ENCODE assay signal across 15 cellular contexts in the genomic region with DNA sequence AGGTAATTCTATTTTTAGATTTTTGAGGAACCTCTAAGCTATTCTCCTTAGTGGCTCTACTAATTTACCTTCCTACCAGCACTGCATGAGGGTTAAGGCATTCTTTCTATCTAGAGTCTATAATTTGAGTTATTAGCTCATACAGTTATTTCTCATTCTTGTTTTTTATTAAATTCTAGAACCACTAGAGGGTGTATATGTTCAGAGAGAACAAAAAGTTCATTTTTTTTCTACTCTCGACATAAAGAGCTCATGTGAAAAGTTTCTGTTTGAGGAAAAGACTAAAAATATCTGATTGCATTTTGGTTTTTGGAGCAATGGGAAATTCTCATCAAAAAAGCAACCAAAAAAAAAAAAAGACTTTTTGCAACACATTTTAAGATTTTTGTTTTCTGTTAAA. TPM values are rescaled to one million over a fixed set of nuclear protein-coding genes. Genes with fewer than 3 reads are reported as not detected.
A peak's percentile ranks its signal among the peaks of the same experiment; 100 is the strongest.
DNase-seq lines count a peak whose midpoint lies in the region; ATAC-seq and TF ChIP-seq lines count a peak whose summit lies in the region.
"Had no signal": no experiment of that assay in that cellular context is flagged by ENCODE, and none has a peak within 500 bp of the region (broad histone marks: within the 10 kb centered on the region; RNA-seq: fewer than 3 reads in every experiment).

No MANE protein-coding gene starts in this region.

- no peak overlapping the region for H2AFZ ChIP-seq in GM23338

- no peaks in the 10 kb centered on the region for H3K27me3 ChIP-seq in brain microvascular endothelial cell (replicated peaks)
- H3K27me3 ChIP-seq in GM23338 (ENCODE audit: insufficient read depth), result no peaks in the 10 kb centered on the region
- H3K27me3 ChIP-seq: adrenal gland, BLaER1, tibial nerve had no signal

- no peaks in the 10 kb centered on the region for H3K4me1 Mint-ChIP-seq in GM23338

- H3K4me2 ChIP-seq in GM23338, result no peak overlapping the region
- H3K4me2 ChIP-seq: BLaER1 had no signal

- no peaks in the 10 kb centered on the region; the same call in 1 of the 2 replicates for H3K9me2 ChIP-seq in GM23338 (ENCODE audit: insufficient read depth)

- H3K9me3 Mint-ChIP-seq in GM23338, result no peaks in the 10 kb centered on the region

- peak; percentile 6; the same call in 1 of the 2 replicates for TF ChIP-seq RAD21 in Ishikawa (IDR thresholded peaks at IDR 0.05; ENCODE audit: low read depth)

- no peaks in the 10 kb centered on the region for H4K20me1 ChIP-seq in GM23338 (replicated peaks; ENCODE audit: insufficient read depth)
- H4K20me1 ChIP-seq: BLaER1 had no signal

- TF ChIP-seq CTCF in brain microvascular endothelial cell (IDR thresholded peaks at IDR 0.05; ENCODE audit: low read depth, low read length, missing control alignments) (peak; percentile 9), GM23338 (conservative IDR thresholded peaks at IDR 0.05; ENCODE audit: low read depth in 2 of 2) (peak in 1 of 2 experiments; percentile 11; a peak in 1 of 4 replicates)

- H3K36me3 ChIP-seq in brain microvascular endothelial cell (replicated peaks), result no peaks in the 10 kb centered on the region
- no peaks in the 10 kb centered on the region for H3K36me3 ChIP-seq in GM23338 (ENCODE audit: insufficient read depth)
- H3K36me3 ChIP-seq: adrenal gland, BLaER1, prostate gland, tibial nerve had no signal

- no peak overlapping the region for H3K27ac ChIP-seq in brain microvascular endothelial cell
- H3K27ac ChIP-seq in GM23338 (ENCODE audit: low read depth), result no peak overlapping the region
- H3K27ac ChIP-seq: adrenal gland, BLaER1, prostate gland, tibial nerve had no signal

- no peaks in the 10 kb centered on the region for H3K27me3 Mint-ChIP-seq in GM23338 (ENCODE audit: insufficient read depth, low read depth, poor library complexity)

- H3K4me1 ChIP-seq in GM23338 (ENCODE audit: insufficient read depth), result no peaks in the 10 kb centered on the region
- H3K4me1 ChIP-seq: adrenal gland, BLaER1, prostate gland, tibial nerve had no signal

- no peak overlapping the region for H3K27ac Mint-ChIP-seq in GM23338

- in situ Hi-C loops in ACHN (cut with HindIII; ENCODE audit: low pct_ligation_motif_present, low pct_unique_long_range_greater_than_20kb, low sequenced_read_pairs), result no loop called here
- in situ Hi-C loops in brain microvascular endothelial cell (cut with HindIII; ENCODE audit: low pct_ligation_motif_present, low sequenced_read_pairs), result no loop called here

- H3K36me3 Mint-ChIP-seq in GM23338 (ENCODE audit: low read depth), result no peaks in the 10 kb centered on the region

- H3F3A ChIP-seq in GM23338 (replicated peaks; ENCODE audit: low read depth), result no peaks in the 10 kb centered on the region

- DNase-seq in ACHN (peak; percentile 18), brain microvascular endothelial cell (no peak), left kidney (ENCODE audit: low read depth, low spot score) (peak; percentile 1), NCI-H2227 (lab: John Stamatoyannopoulos, UW; ENCODE audit: unreplicated experiment) (no peak), DMS 273 (lab: John Stamatoyannopoulos, UW; ENCODE audit: unreplicated experiment) (no peak), GM23338 (ENCODE audit: low spot score) (no peak)
- DNase-seq: activated CD4-positive, alpha-beta T cell treated with anti-CD3 and anti-CD28 coated beads, Interleukin-2, amount 50 U/mL, for 4 hours; adrenal gland; NCI-H1105 treated with DMSO at 0.1 percent for 48 hours had no signal

- no peak for ATAC-seq in GM21526 (IDR thresholded peaks at IDR 0.05; ENCODE audit: low FRiP score, unreplicated experiment)
- ATAC-seq in GM23338, result no peak

- no peak overlapping the region for H3K4me3 ChIP-seq in brain microvascular endothelial cell (ENCODE audit: low read depth, low read length)
- no peak overlapping the region for H3K4me3 ChIP-seq in GM23338
- H3K4me3 ChIP-seq: adrenal gland, BLaER1, prostate gland, tibial nerve had no signal

- no peak for TF ChIP-seq EP300 in Ishikawa (IDR thresholded peaks at IDR 0.05; ENCODE audit: borderline replicate concordance)

- no peak overlapping the region for H3K4me3 Mint-ChIP-seq in GM23338

- no peaks in the 10 kb centered on the region for H3K79me2 ChIP-seq in GM23338 (replicated peaks; ENCODE audit: insufficient read depth)

TF ChIP-seq in Ishikawa, 13 proteins besides CTCF, POLR2A, EP300 and RAD21:
- TF ChIP-seq CREB1 (IDR thresholded peaks at IDR 0.05; ENCODE audit: low read depth) (no peak), EGR1 (IDR thresholded peaks at IDR 0.05) (no peak), TEAD4 (IDR thresholded peaks at IDR 0.05) (no peak), YY1 (IDR thresholded peaks at IDR 0.05; ENCODE audit: low read depth) (no peak), TAF1 (IDR thresholded peaks at IDR 0.05; ENCODE audit: low read depth) (no peak)
- TF ChIP-seq, protein P1, sequence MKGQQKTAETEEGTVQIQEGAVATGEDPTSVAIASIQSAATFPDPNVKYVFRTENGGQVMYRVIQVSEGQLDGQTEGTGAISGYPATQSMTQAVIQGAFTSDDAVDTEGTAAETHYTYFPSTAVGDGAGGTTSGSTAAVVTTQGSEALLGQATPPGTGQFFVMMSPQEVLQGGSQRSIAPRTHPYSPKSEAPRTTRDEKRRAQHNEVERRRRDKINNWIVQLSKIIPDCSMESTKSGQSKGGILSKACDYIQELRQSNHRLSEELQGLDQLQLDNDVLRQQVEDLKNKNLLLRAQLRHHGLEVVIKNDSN (IDR thresholded peaks at IDR 0.05), result no peak
- TF ChIP-seq, protein P2, sequence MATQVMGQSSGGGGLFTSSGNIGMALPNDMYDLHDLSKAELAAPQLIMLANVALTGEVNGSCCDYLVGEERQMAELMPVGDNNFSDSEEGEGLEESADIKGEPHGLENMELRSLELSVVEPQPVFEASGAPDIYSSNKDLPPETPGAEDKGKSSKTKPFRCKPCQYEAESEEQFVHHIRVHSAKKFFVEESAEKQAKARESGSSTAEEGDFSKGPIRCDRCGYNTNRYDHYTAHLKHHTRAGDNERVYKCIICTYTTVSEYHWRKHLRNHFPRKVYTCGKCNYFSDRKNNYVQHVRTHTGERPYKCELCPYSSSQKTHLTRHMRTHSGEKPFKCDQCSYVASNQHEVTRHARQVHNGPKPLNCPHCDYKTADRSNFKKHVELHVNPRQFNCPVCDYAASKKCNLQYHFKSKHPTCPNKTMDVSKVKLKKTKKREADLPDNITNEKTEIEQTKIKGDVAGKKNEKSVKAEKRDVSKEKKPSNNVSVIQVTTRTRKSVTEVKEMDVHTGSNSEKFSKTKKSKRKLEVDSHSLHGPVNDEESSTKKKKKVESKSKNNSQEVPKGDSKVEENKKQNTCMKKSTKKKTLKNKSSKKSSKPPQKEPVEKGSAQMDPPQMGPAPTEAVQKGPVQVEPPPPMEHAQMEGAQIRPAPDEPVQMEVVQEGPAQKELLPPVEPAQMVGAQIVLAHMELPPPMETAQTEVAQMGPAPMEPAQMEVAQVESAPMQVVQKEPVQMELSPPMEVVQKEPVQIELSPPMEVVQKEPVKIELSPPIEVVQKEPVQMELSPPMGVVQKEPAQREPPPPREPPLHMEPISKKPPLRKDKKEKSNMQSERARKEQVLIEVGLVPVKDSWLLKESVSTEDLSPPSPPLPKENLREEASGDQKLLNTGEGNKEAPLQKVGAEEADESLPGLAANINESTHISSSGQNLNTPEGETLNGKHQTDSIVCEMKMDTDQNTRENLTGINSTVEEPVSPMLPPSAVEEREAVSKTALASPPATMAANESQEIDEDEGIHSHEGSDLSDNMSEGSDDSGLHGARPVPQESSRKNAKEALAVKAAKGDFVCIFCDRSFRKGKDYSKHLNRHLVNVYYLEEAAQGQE (IDR thresholded peaks at IDR 0.05; ENCODE audit: low read depth), result no peak

TF ChIP-seq in GM23338, 12 proteins besides CTCF, POLR2A, EP300 and RAD21 (continues in another document):
- TF ChIP-seq STAT1 (IDR thresholded peaks at IDR 0.05; ENCODE audit: unreplicated experiment), result no peak
- TF ChIP-seq POLR2AphosphoS5 (IDR thresholded peaks at IDR 0.05; ENCODE audit: low read depth), result no peak

RNA-seq across cellular contexts. Expression of a gene that starts 57.0 kb away (rescaled TPM):
- 57.1 and 59.5 TPM in 2 replicates for total RNA-seq in GM23338 (2014; rRNA removed; shearing (Covaris generic))
- 83.0 and 90.1 TPM in 2 replicates for polyA plus RNA-seq in GM23338 (2016; fragmentation: Nextera tagmentation; extraction: Ambion mirVana)
- total RNA-seq: T-helper 2 cell treated with Interferon-gamma antibody and Interleukin-4, amounts not matched to agents 100 ng/mL and 5 ng/mL, for 36 hours had no signal

Comparison
In these comparisons a context has a peak if more than half of its experiments do, and no peak if none do; other contexts are left out.
1. DNase-seq: peak in ACHN (single experiment) and left kidney (single experiment); none in brain microvascular endothelial cell (single experiment), NCI-H2227 (single experiment), DMS 273 (single experiment) and GM23338 (single experiment).